Comparison of ENCODE assay signal across 26 cellular contexts in the genomic region with DNA sequence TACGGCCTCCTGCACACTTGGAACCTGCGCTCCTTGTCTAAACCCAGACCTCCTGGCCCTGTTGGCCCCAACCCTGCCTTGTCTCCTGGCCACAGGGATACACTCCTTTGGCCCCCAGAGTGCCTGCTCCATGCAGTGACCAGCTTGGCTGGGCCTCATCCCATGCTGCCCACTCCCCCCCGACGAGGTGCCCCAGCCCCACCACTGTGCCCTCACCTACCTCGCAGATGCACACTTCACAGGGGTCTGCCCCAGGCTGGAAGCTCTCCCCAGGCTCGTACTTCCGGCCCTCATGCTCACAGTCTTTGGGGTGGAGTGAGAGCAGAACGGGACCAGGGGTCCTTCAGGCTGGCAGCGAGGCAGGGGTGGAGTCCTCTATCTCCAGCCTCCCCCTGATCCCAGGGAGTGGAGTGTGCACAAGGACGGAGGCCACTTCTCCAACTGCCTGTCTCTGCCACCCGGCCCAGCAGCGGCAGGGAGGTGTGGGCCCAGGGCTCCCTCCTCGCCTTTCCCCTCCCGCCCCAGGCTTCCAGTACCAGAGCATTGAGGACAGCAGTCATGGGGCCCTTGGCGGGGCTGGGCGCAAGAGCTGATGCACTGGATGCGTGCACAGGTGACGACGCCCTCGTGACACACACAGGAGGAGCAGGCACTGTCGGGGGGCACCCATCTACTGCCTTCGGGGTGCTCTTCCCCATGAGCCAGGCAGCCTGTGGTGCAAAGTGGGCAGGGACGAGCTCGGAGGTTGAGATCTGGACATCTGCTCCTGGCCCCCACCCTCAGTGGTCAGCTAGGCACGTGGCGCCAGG. TPM values are rescaled to one million over a fixed set of nuclear protein-coding genes. Genes with fewer than 3 reads are reported as not detected.
DNase-seq lines count a peak whose midpoint lies in the region; ATAC-seq, FAIRE-seq and TF ChIP-seq lines count a peak whose summit lies in the region.
"Had no signal": no experiment of that assay in that cellular context is flagged by ENCODE, and none has a peak within 500 bp of the region (broad histone marks: within the 10 kb centered on the region; RNA-seq: fewer than 3 reads in every experiment).

No MANE protein-coding gene starts in this region.

- in situ Hi-C loops in GM12878 (cut with MboI), result loop anchor here (5.0 kb wide), 1 partner anchor 272 kb away; no protein-coding TSS in a partner anchor

- no peak for FAIRE-seq in GM12878 (lab: Jason Lieb, UNC)

- no peak overlapping the region for H3K4me3 Mint-ChIP-seq in T-helper 17 cell
- H3K4me3 Mint-ChIP-seq: neural crest cell, type B pancreatic cell had no signal

- no peaks in the 10 kb centered on the region for H3K36me3 ChIP-seq in BLaER1
- no peaks in the 10 kb centered on the region for H3K36me3 ChIP-seq in H7 (replicated peaks; ENCODE audit: control insufficient read depth, insufficient read depth, low read length)
- H3K36me3 ChIP-seq in GM12878 (ENCODE audit: control insufficient read depth in 2 of 2, insufficient read depth in 2 of 2, low read length in 1 of 2), result no peaks in the 10 kb centered on the region
- no peaks in the 10 kb centered on the region for H3K36me3 ChIP-seq in mucosa of descending colon (ENCODE audit: low read depth)
- H3K36me3 ChIP-seq: left lung, prostate gland had no signal

- no peak for TF ChIP-seq POLR2A in GM12878 (IDR thresholded peaks at IDR 0.05; ENCODE audit: low read depth, low read length)

- H3K27me3 ChIP-seq in BLaER1, result peaks cover 20% of the 10 kb centered on the region
- no peaks in the 10 kb centered on the region for H3K27me3 ChIP-seq in H7 (ENCODE audit: control insufficient read depth, insufficient read depth, low read length)
- no peaks in the 10 kb centered on the region for H3K27me3 ChIP-seq in GM12878 (replicated peaks in 1 of 2; ENCODE audit: control insufficient read depth in 2 of 2, insufficient read depth in 2 of 2, low read length in 1 of 2)

- H3K36me3 Mint-ChIP-seq in T-helper 17 cell (ENCODE audit: low read depth), result peaks cover 2% of the 10 kb centered on the region
- H3K36me3 Mint-ChIP-seq: CD8-positive, alpha-beta T cell; type B pancreatic cell had no signal

- H3K27ac ChIP-seq in BLaER1 (no peak overlapping the region), GM12878 (ENCODE audit: control insufficient read depth, insufficient read depth) (no peak overlapping the region)
- H3K27ac ChIP-seq: epithelial cell of prostate, left lung, prostate gland, RWPE1 had no signal

- H3K27ac Mint-ChIP-seq in T-helper 17 cell, result no peak overlapping the region
- H3K27ac Mint-ChIP-seq: CD8-positive, alpha-beta T cell; type B pancreatic cell had no signal

- H3K4me1 ChIP-seq in BLaER1, result peaks cover 9% of the 10 kb centered on the region
- H3K4me1 ChIP-seq in GM12878 (ENCODE audit: control insufficient read depth, insufficient read depth, low read length), result peaks cover 12% of the 10 kb centered on the region
- H3K4me1 ChIP-seq in mucosa of descending colon (ENCODE audit: low read depth), result no peaks in the 10 kb centered on the region
- H3K4me1 ChIP-seq: left lung, prostate gland had no signal

- H4K20me1 ChIP-seq in BLaER1 (no peaks in the 10 kb centered on the region), GM12878 (ENCODE audit: control insufficient read depth, insufficient read depth) (no peaks in the 10 kb centered on the region)

- BruUV-seq in GM12878 (replicated peaks; lab: Mats Ljungman, UMichigan), result no TSS peak

- no peak for TF ChIP-seq CTCF in GM12878 (IDR thresholded peaks at IDR 0.05 in 2 of 3, conservative IDR thresholded peaks at IDR 0.05 in 1 of 3; ENCODE audit: control insufficient read depth in 2 of 3, extremely low read depth in 1 of 3, insufficient read depth in 1 of 3, low read depth in 3 of 3, low read length in 3 of 3)
- no peak for TF ChIP-seq CTCF in mucosa of descending colon (IDR thresholded peaks at IDR 0.05)

- SMC1A ChIA-PET in GM12878 (lab: Charles Lee; ENCODE audit: uncharacterized antibody, unreplicated experiment), result interaction anchor here (0.8 to 2.3 kb wide), 9 partner anchors 13 to 276 kb away, joined by 3 to 32 read pairs (median 7); a partner anchor contains a TSS

- POLR2A ChIA-PET in GM12878 (lab: Charles Lee), result interaction anchor here (1.1 to 1.5 kb wide), 3 partner anchors 10 to 25 kb away, joined by 4 to 8 read pairs (median 5); a partner anchor contains a TSS

- no peaks in the 10 kb centered on the region for H3K79me2 ChIP-seq in GM12878 (ENCODE audit: control insufficient read depth, insufficient read depth, low read length)

- peaks cover 11% of the 10 kb centered on the region for H3K27me3 Mint-ChIP-seq in T-helper 17 cell

- no peak overlapping the region for H3K9ac ChIP-seq in BLaER1
- H3K9ac ChIP-seq in GM12878 (ENCODE audit: control insufficient read depth, insufficient read depth, low read length), result peak overlapping the region; percentile 74; the same call in 1 of the 2 replicates

- peak overlapping the region; percentile 99 for H2AFZ ChIP-seq in GM12878 (ENCODE audit: control insufficient read depth, low read depth, low read length)

- CTCF ChIA-PET in GM12878 (lab: Yijun Ruan, JAX), result interaction anchor here (0.8 to 2.5 kb wide), 26 partner anchors 8 to 549 kb away, joined by 3 to 72 read pairs (median 4); a partner anchor contains a TSS

- no peak for ATAC-seq in GM12878
- no peak for ATAC-seq in mucosa of descending colon
- no peak for ATAC-seq in HG03520 (IDR thresholded peaks at IDR 0.05; ENCODE audit: unreplicated experiment)
- no peak for ATAC-seq in T-helper 17 cell

- H3K4me2 ChIP-seq in BLaER1, result peak overlapping the region; percentile 64; the same call in 1 of the 2 replicates
- no peak overlapping the region; the same call in 1 of the 2 replicates for H3K4me2 ChIP-seq in GM12878 (ENCODE audit: control insufficient read depth, insufficient read depth)

- H3K4me3 ChIP-seq in BLaER1 (no peak overlapping the region), H7 (ENCODE audit: insufficient read depth, low read depth, low read length) (no peak overlapping the region), GM12878 (no peak overlapping the region), mucosa of descending colon (no peak overlapping the region)
- H3K4me3 ChIP-seq: left lung, prostate gland had no signal

- DNase-seq in H7, result peak; percentile 61
- DNase-seq in GM12878 (ENCODE audit: low read depth, low spot score), result no peak
- peak in 2 of 3 donors; percentile 25 to 48 for DNase-seq in mucosa of descending colon
- DNase-seq in mesenteric fat pad (ENCODE audit: low spot score), result no peak
- no peak for DNase-seq in GOT3 (lab: John Stamatoyannopoulos, UW)
- DNase-seq in T-helper 17 cell, result no peak
- DNase-seq: activated CD4-positive, alpha-beta T cell treated with anti-CD3 and anti-CD28 coated beads, Interleukin-2, amount 50 U/mL, for 4 hours; activated CD4-positive, CD25-positive, alpha-beta regulatory T cell; activated effector memory CD4-positive, alpha-beta T cell treated with anti-CD3 and anti-CD28 coated beads, Interleukin-2, amount 50 U/mL, for 16 hours; CD8-positive, alpha-beta T cell; GDM1; left lung; NCI-H1092; NCI-H187 treated with DMSO at 0.1 percent for 48 hours; NCI-H2227 treated with DMSO at 0.1 percent for 48 hours; stimulated activated CD8-positive, alpha-beta memory T cell treated with anti-CD3 and anti-CD28 coated beads, Interleukin-4, amount 100 ng/mL, for 48 hours; T1000 had no signal

- H3K4me1 Mint-ChIP-seq in T-helper 17 cell, result peaks cover 4% of the 10 kb centered on the region

- H3K9me3 ChIP-seq in BLaER1 (no peaks in the 10 kb centered on the region), GM12878 (replicated peaks; ENCODE audit: control insufficient read depth, insufficient read depth, low read length) (no peaks in the 10 kb centered on the region), mucosa of descending colon (no peaks in the 10 kb centered on the region), T-helper 17 cell (ENCODE audit: control insufficient read depth, low read length, poor library complexity, severe bottlenecking) (no peaks in the 10 kb centered on the region)
- H3K9me3 ChIP-seq: left lung, prostate gland had no signal

- RAD21 ChIA-PET in GM12878 (lab: Charles Lee; ENCODE audit: unreplicated experiment), result interaction anchor here (0.6 to 2.3 kb wide), 20 partner anchors 15 to 457 kb away, joined by 3 to 19 read pairs (median 6); a partner anchor contains a TSS

- TF ChIP-seq EP300 in GM12878 (IDR thresholded peaks at IDR 0.05; ENCODE audit: borderline replicate concordance in 1 of 2, control insufficient read depth in 1 of 2, low read depth in 2 of 2, low read length in 2 of 2), result no peak

- intact Hi-C loops in GM12878 (cut with micrococcal nuclease; ENCODE audit: unreplicated experiment) (loop anchor here (5.0 to 10.0 kb wide), 3 partner anchors 92 to 457 kb away; a partner anchor contains a TSS), mucosa of descending colon (cut with DNase I, micrococcal nuclease) (no loop called here)

- no peak for TF ChIP-seq RAD21 in GM12878 (IDR thresholded peaks at IDR 0.05; ENCODE audit: insufficient read depth, low read depth, low read length)

- 91% methylated on average over 26 of the region's 26 CpGs for WGBS in GM12878 (ENCODE audit: insufficient coverage, insufficient replicate concordance, low lambda C conversion rate, missing lambda C conversion rate)

RNA-seq across cellular contexts. Expression of a gene that starts 22.1 kb away (rescaled TPM):
- total RNA-seq in H7 (2014; rRNA removed; shearing (Covaris generic)), result 93.5 and 120 TPM in 2 replicates
- 10.0 and 12.5 TPM in 2 replicates for total RNA-seq in GM12878 (2013; cell fraction: nucleolus; rRNA removed)
- total RNA-seq in GM12878 (2014; rRNA removed) (123 and 126 TPM in 2 replicates), GM12878 (2014; rRNA removed; fragmentation: Illumina TruSeq; extraction: Trizol) (108 and 111 TPM in 2 replicates), GM12878 (2021) (143 and 155 TPM in 2 replicates), mucosa of descending colon (10 to 100 TPM; 55.6 to 85.5 (median 82.4) TPM), mesenteric fat pad (160 TPM), T-helper 17 cell (10 to 100 TPM; 62.5 to 68.7 TPM)
- polyA plus RNA-seq in GM12878 (2011; ENCODE audit: low read depth), result 304 TPM
- polyA plus RNA-seq in GM12878 (2011; rRNA removed) (121 and 194 TPM in 2 replicates), GM12878 (2014; fragmentation: Illumina TruSeq; extraction: Trizol) (62.7 and 179 TPM in 2 replicates), GM12878 (2014; fragmentation: Nextera tagmentation; extraction: Ambion mirVana) (100 to 1,000 TPM; 246 to 343 TPM), GM12878 (2014; rRNA removed) (211 and 223 TPM in 2 replicates), GM12878 (2016; fragmentation: Nextera tagmentation; extraction: Ambion mirVana) (100 to 1,000 TPM; 286 TPM)
- polyA plus RNA-seq in GM12878 (2011; cell fraction: cytosol; rRNA removed), result 318 and 402 TPM in 2 replicates
- polyA plus RNA-seq in GM12878 (2011; cell fraction: nucleus; rRNA removed), result 124 and 144 TPM in 2 replicates
- 206 and 310 TPM in 2 replicates for polyA plus RNA-seq in GM12878 (2012)
- 40.6 and 67.1 TPM in 2 replicates for polyA minus RNA-seq in GM12878 (2011; rRNA and poly(A)+ RNA removed)
- 18.7 and 20.3 TPM in 2 replicates for polyA minus RNA-seq in GM12878 (2011; cell fraction: cytosol; rRNA and poly(A)+ RNA removed)
- 17.5 and 22.7 TPM in 2 replicates for polyA minus RNA-seq in GM12878 (2011; cell fraction: nucleus; rRNA and poly(A)+ RNA removed)

RNA-seq across cellular contexts. Expression of a gene that starts 25.7 kb away (rescaled TPM):
- total RNA-seq in H7 (2014; rRNA removed; shearing (Covaris generic)), result 2.5 and 3.4 TPM in 2 replicates
- total RNA-seq in GM12878 (2013; cell fraction: nucleolus; rRNA removed), result 6.2 and 7.5 TPM in 2 replicates
- total RNA-seq in GM12878 (2014; rRNA removed), result 2.9 and 4.2 TPM in 2 replicates
- total RNA-seq in GM12878 (2014; rRNA removed; fragmentation: Illumina TruSeq; extraction: Trizol), result 1.1 and 1.4 TPM in 2 replicates
- total RNA-seq in GM12878 (2021), result 5.6 and 7.8 TPM in 2 replicates
- polyA plus RNA-seq in GM12878 (2011; ENCODE audit: low read depth), result 1.4 TPM
- 0.45 and 0.76 TPM in 2 replicates for polyA plus RNA-seq in GM12878 (2011; rRNA removed)
- polyA plus RNA-seq in GM12878 (2011; cell fraction: cytosol; rRNA removed), result 1.0 and 1.9 TPM in 2 replicates
- polyA plus RNA-seq in GM12878 (2011; cell fraction: nucleus; rRNA removed), result 17.7 and 21.9 TPM in 2 replicates
- polyA plus RNA-seq in GM12878 (2012), result 2.9 and 3.4 TPM in 2 replicates
- polyA plus RNA-seq in GM12878 (2014; fragmentation: Illumina TruSeq; extraction: Trizol), result 0.48 and 1.0 TPM in 2 replicates
- polyA plus RNA-seq in GM12878 (2014; fragmentation: Nextera tagmentation; extraction: Ambion mirVana), result under 1 TPM; 0.05 to 0.35 TPM
- 6.0 and 7.6 TPM in 2 replicates for polyA plus RNA-seq in GM12878 (2014; rRNA removed)
- 1 to 10 TPM; 4.0 to 4.3 TPM for polyA plus RNA-seq in GM12878 (2016; fragmentation: Nextera tagmentation; extraction: Ambion mirVana)
- polyA minus RNA-seq in GM12878 (2011; rRNA and poly(A)+ RNA removed), result 1.1 and 2.2 TPM in 2 replicates
- 0.21 and 1.5 TPM in 2 replicates for polyA minus RNA-seq in GM12878 (2011; cell fraction: cytosol; rRNA and poly(A)+ RNA removed)
- 3.5 and 6.1 TPM in 2 replicates for polyA minus RNA-seq in GM12878 (2011; cell fraction: nucleus; rRNA and poly(A)+ RNA removed)
- 1 to 10 TPM in 2 of 3 donors, under 1 TPM in 1; 0.47 to 1.7 (median 1.4) TPM for total RNA-seq in mucosa of descending colon
- 5.1 TPM for total RNA-seq in mesenteric fat pad
- 1 to 10 TPM in 1 of 2 donors, under 1 TPM in 1; 0.23 to 1.2 TPM for total RNA-seq in T-helper 17 cell
- total RNA-seq: fibroblast of villous mesenchyme, H4 had no signal

RNA-seq across cellular contexts. Expression of a gene that starts 53.0 kb away (rescaled TPM):
- 0.48 and 0.62 TPM in 2 replicates for total RNA-seq in H7 (2014; rRNA removed; shearing (Covaris generic))
- total RNA-seq in GM12878 (2013; cell fraction: nucleolus; rRNA removed), result 65.7 and 75.1 TPM in 2 replicates
- 81.7 and 90.0 TPM in 2 replicates for total RNA-seq in GM12878 (2014; rRNA removed)
- 33.9 and 36.5 TPM in 2 replicates for total RNA-seq in GM12878 (2014; rRNA removed; fragmentation: Illumina TruSeq; extraction: Trizol)
- 74.6 and 74.9 TPM in 2 replicates for total RNA-seq in GM12878 (2021)
- polyA plus RNA-seq in GM12878 (2011; ENCODE audit: low read depth), result 26.5 TPM
- polyA plus RNA-seq in GM12878 (2011; rRNA removed), result 31.5 and 55.1 TPM in 2 replicates
- 56.7 and 79.4 TPM in 2 replicates for polyA plus RNA-seq in GM12878 (2011; cell fraction: cytosol; rRNA removed)
- 213 and 230 TPM in 2 replicates for polyA plus RNA-seq in GM12878 (2011; cell fraction: nucleus; rRNA removed)
- polyA plus RNA-seq in GM12878 (2012), result 45.6 and 55.1 TPM in 2 replicates
- polyA plus RNA-seq in GM12878 (2014; fragmentation: Illumina TruSeq; extraction: Trizol), result 23.2 and 39.7 TPM in 2 replicates
- polyA plus RNA-seq in GM12878 (2014; fragmentation: Nextera tagmentation; extraction: Ambion mirVana), result 1 to 10 TPM; 5.4 to 8.9 TPM
- 68.3 and 71.5 TPM in 2 replicates for polyA plus RNA-seq in GM12878 (2014; rRNA removed)
- polyA plus RNA-seq in GM12878 (2016; fragmentation: Nextera tagmentation; extraction: Ambion mirVana), result 10 to 100 TPM; 84.1 to 90.3 TPM
- 49.2 and 83.0 TPM in 2 replicates for polyA minus RNA-seq in GM12878 (2011; rRNA and poly(A)+ RNA removed)
- polyA minus RNA-seq in GM12878 (2011; cell fraction: cytosol; rRNA and poly(A)+ RNA removed), result 43.8 and 50.8 TPM in 2 replicates
- 46.4 and 73.5 TPM in 2 replicates for polyA minus RNA-seq in GM12878 (2011; cell fraction: nucleus; rRNA and poly(A)+ RNA removed)
- 10 to 100 TPM in 1 of 3 donors, 1 to 10 TPM in 2; 6.9 to 10.1 (median 9.0) TPM for total RNA-seq in mucosa of descending colon
- total RNA-seq in mesenteric fat pad, result 17.3 TPM
- total RNA-seq in T-helper 17 cell, result 10 to 100 TPM; 12.5 to 13.6 TPM
- total RNA-seq: neural crest cell had no signal

RNA-seq across cellular contexts. Expression of a gene that starts 54.6 kb away (rescaled TPM):
- total RNA-seq in H7 (2014; rRNA removed; shearing (Covaris generic)), result 26.9 and 32.3 TPM in 2 replicates
- 0.04 TPM in 1 of 2 replicates, not detected in the other for total RNA-seq in GM12878 (2013; cell fraction: nucleolus; rRNA removed)
- total RNA-seq in GM12878 (2014; rRNA removed) (0.05 and 0.11 TPM in 2 replicates), GM12878 (2014; rRNA removed; fragmentation: Illumina TruSeq; extraction: Trizol) (0.09 TPM in 1 of 2 replicates, not detected in the other), GM12878 (2021) (0.21 and 0.32 TPM in 2 replicates), mucosa of descending colon (100 to 1,000 TPM in 1 of 3 donors, 10 to 100 TPM in 1, 1 to 10 TPM in 1; 6.9 to 267 (median 15.0) TPM), mesenteric fat pad (16.2 TPM), T-helper 17 cell (under 1 TPM; 0.05 TPM)
- 0.07 TPM for polyA plus RNA-seq in GM12878 (2011; ENCODE audit: low read depth)
- polyA plus RNA-seq in GM12878 (2011; rRNA removed) (not detected in 2 replicates), GM12878 (2014; fragmentation: Illumina TruSeq; extraction: Trizol) (0.01 TPM in 1 of 2 replicates, not detected in the other), GM12878 (2014; fragmentation: Nextera tagmentation; extraction: Ambion mirVana) (under 1 TPM in 1 of 2 experiments, not detected in 1; 0.02 TPM), GM12878 (2014; rRNA removed) (0.01 and 0.06 TPM in 2 replicates), GM12878 (2016; fragmentation: Nextera tagmentation; extraction: Ambion mirVana) (under 1 TPM; 0.03 to 0.08 TPM)
- polyA plus RNA-seq in GM12878 (2011; cell fraction: cytosol; rRNA removed), result not detected in 2 replicates
- 0.03 TPM in 1 of 2 replicates, not detected in the other for polyA plus RNA-seq in GM12878 (2011; cell fraction: nucleus; rRNA removed)
- 0.12 and 0.17 TPM in 2 replicates for polyA plus RNA-seq in GM12878 (2012)
- 0.05 and 0.07 TPM in 2 replicates for polyA minus RNA-seq in GM12878 (2011; rRNA and poly(A)+ RNA removed)
- 0.13 TPM in 1 of 2 replicates, not detected in the other for polyA minus RNA-seq in GM12878 (2011; cell fraction: cytosol; rRNA and poly(A)+ RNA removed)
- 0.19 TPM in 1 of 2 replicates, not detected in the other for polyA minus RNA-seq in GM12878 (2011; cell fraction: nucleus; rRNA and poly(A)+ RNA removed)

Comparison
In these comparisons a context has a peak if more than half of its experiments do, and no peak if none do; other contexts are left out.
1. DNase-seq: peak in H7 (single experiment) and mucosa of descending colon (2 of 3); none in GM12878 (single experiment), mesenteric fat pad (single experiment), GOT3 (single experiment) and T-helper 17 cell (0 of 3).